ENCODE assay signal across 8 cellular contexts in genomic region chr1:52928083-52928404, GRCh38. TPM values are rescaled to one million over a fixed set of nuclear protein-coding genes. Genes with fewer than 3 reads are reported as not detected.
DNase-seq lines count a peak whose midpoint lies in the region; ATAC-seq and TF ChIP-seq lines count a peak whose summit lies in the region.

No MANE protein-coding gene starts in this region.

- no peaks in the 10 kb centered on the region for H3K27me3 ChIP-seq in fibroblast of lung (ENCODE audit: control insufficient read depth, insufficient read depth, low read length)

- H4K20me1 ChIP-seq in fibroblast of lung (ENCODE audit: control insufficient read depth, extremely low read depth, insufficient read depth, low read length): no peaks in the 10 kb centered on the region

- H3K27ac ChIP-seq in fibroblast of lung (ENCODE audit: insufficient read depth, low read length): no peak overlapping the region

- peak overlapping the region; percentile 94 for H2AFZ ChIP-seq in fibroblast of lung (ENCODE audit: low read length)

- no peaks in the 10 kb centered on the region for H3K36me3 ChIP-seq in fibroblast of lung (ENCODE audit: control insufficient read depth, insufficient read depth, low read length)

- peak; percentile 28 for DNase-seq in RKO (ENCODE audit: low spot score)
- DNase-seq in fibroblast of lung (ENCODE audit: low read depth in 2 of 2): no peak
- no peak for DNase-seq in omental fat pad (ENCODE audit: low spot score)
- no peak for DNase-seq in retina
- DNase-seq in stimulated activated CD4-positive, alpha-beta T cell treated with anti-CD3 and anti-CD28 coated beads, Interleukin-4, amount 100 ng/mL, for 1 hour: no peak
- DNase-seq in iPS-NIHi11 (ENCODE audit: low spot score): no peak
- DNase-seq in activated gamma-delta T cell treated with Interleukin-2 at 50 U/mL for 16 hours: no peak

- peak overlapping the region; percentile 73; the same call in 1 of the 2 replicates for H3K4me3 ChIP-seq in GM08714 (ENCODE audit: low read length)
- H3K4me3 ChIP-seq in fibroblast of lung (replicated peaks in 1 of 4; ENCODE audit: control extremely low read depth in 1 of 4, insufficient read depth in 1 of 4, low read depth in 3 of 4, low read length in 4 of 4): peak overlapping the region; percentile 78 to 92 (median 82)

- peaks cover 2% of the 10 kb centered on the region for H3K4me1 ChIP-seq in fibroblast of lung (ENCODE audit: control insufficient read depth, extremely low read depth, insufficient read depth, low read length)

- ATAC-seq in omental fat pad (ENCODE audit: low FRiP score): peak; percentile 10

- H3K9me3 ChIP-seq in fibroblast of lung (ENCODE audit: control insufficient read depth, insufficient read depth, low read depth, low read length): no peaks in the 10 kb centered on the region

- TF ChIP-seq CTCF in fibroblast of lung (conservative IDR thresholded peaks at IDR 0.05 in 1 of 2, IDR thresholded peaks at IDR 0.05 in 1 of 2; ENCODE audit: low read depth in 1 of 2, low read length in 2 of 2): no peak
- no peak for TF ChIP-seq CTCF in omental fat pad (IDR thresholded peaks at IDR 0.05)

- peaks cover 5% of the 10 kb centered on the region for H3K79me2 ChIP-seq in fibroblast of lung (ENCODE audit: control insufficient read depth, insufficient read depth, low read length)

- H3K4me2 ChIP-seq in fibroblast of lung (ENCODE audit: extremely low read depth, insufficient read depth, low read length): peak overlapping the region; percentile 97

- peak overlapping the region; percentile 11 for H3K9ac ChIP-seq in fibroblast of lung (ENCODE audit: insufficient read depth, low read length)

RNA-seq across cellular contexts. Expression of gene SCP2, which starts 1.0 kb away (rescaled TPM):
- total RNA-seq in fibroblast of lung (189 and 222 TPM in 2 replicates), omental fat pad (100 to 1,000 TPM in 3 of 4 donors, 10 to 100 TPM in 1; 92.7 to 174 (median 126) TPM)
- 225 and 305 TPM in 2 replicates for polyA plus RNA-seq in fibroblast of lung
- polyA plus RNA-seq in fibroblast of lung (2012): 195 and 258 TPM in 2 replicates
- polyA minus RNA-seq in fibroblast of lung (ENCODE audit: low replicate concordance): 20.4 and 51.4 TPM in 2 replicates

RNA-seq across cellular contexts. Expression of gene ECHDC2, which starts 6.5 kb away (rescaled TPM):
- total RNA-seq in fibroblast of lung (46.0 and 71.7 TPM in 2 replicates), omental fat pad (100 to 1,000 TPM in 1 of 4 donors, 10 to 100 TPM in 3; 93.8 to 188 (median 96.7) TPM)
- polyA plus RNA-seq in fibroblast of lung: 23.3 and 30.5 TPM in 2 replicates
- 24.9 and 31.8 TPM in 2 replicates for polyA plus RNA-seq in fibroblast of lung (2012)
- polyA minus RNA-seq in fibroblast of lung (ENCODE audit: low replicate concordance): 7.0 and 8.6 TPM in 2 replicates
